ENCODE assay signal across 9 cellular contexts in genomic region chr7:75916259-75916658, GRCh38. TPM values are rescaled to one million over a fixed set of nuclear protein-coding genes. Genes with fewer than 3 reads are reported as not detected.
DNase-seq lines count a peak whose midpoint lies in the region; ATAC-seq and TF ChIP-seq lines count a peak whose summit lies in the region.
"Had no signal": no experiment of that assay in that cellular context is flagged by ENCODE, and none has a peak within 500 bp of the region (broad histone marks: within the 10 kb centered on the region; RNA-seq: fewer than 3 reads in every experiment).

No MANE protein-coding gene starts in this region.

- peaks cover 22% of the 10 kb centered on the region for H3K4me1 ChIP-seq in stomach smooth muscle (ENCODE audit: control insufficient read depth, insufficient read depth, low read length)

- peak overlapping the region; percentile 68 to 86 for H3K9ac ChIP-seq in stomach smooth muscle (ENCODE audit: low read length in 2 of 2)

- H3K27me3 Mint-ChIP-seq in activated CD8-positive, alpha-beta T cell treated with anti-CD3 and anti-CD28 coated beads for 36 hours = no peaks in the 10 kb centered on the region
- peaks cover 0 to 18% (median 4%) of the 10 kb centered on the region in 3 donors for H3K27me3 Mint-ChIP-seq in immature natural killer cell (ENCODE audit: low read depth in 3 of 3)

- ATAC-seq in activated CD8-positive, alpha-beta T cell treated with anti-CD3 and anti-CD28 coated beads for 36 hours = no peak

- peak overlapping the region; percentile 79 for H3K4me3 Mint-ChIP-seq in activated CD8-positive, alpha-beta T cell treated with anti-CD3 and anti-CD28 coated beads for 36 hours
- H3K4me3 Mint-ChIP-seq in immature natural killer cell = peak overlapping the region; percentile 89 to 92 (median 92)

- CTCF ChIA-PET in activated CD8-positive, alpha-beta T cell treated with anti-CD3 and anti-CD28 coated beads for 36 hours (lab: Charles Lee) = interaction anchor here (0.8 to 4.3 kb wide), 6 partner anchors 9 to 105 kb away, joined by 3 to 23 read pairs (median 4); no protein-coding TSS in a partner anchor

- peaks cover 38% of the 10 kb centered on the region for H3K4me1 Mint-ChIP-seq in activated CD8-positive, alpha-beta T cell treated with anti-CD3 and anti-CD28 coated beads for 36 hours (ENCODE audit: low read depth)
- H3K4me1 Mint-ChIP-seq in immature natural killer cell = peaks cover 43 to 51% of the 10 kb centered on the region in 2 donors

- H3K36me3 Mint-ChIP-seq in activated CD8-positive, alpha-beta T cell treated with anti-CD3 and anti-CD28 coated beads for 36 hours (ENCODE audit: low read depth) = no peaks in the 10 kb centered on the region
- H3K36me3 Mint-ChIP-seq in immature natural killer cell = peaks cover 0 to 4% (median 3%) of the 10 kb centered on the region in 3 donors

- no peak overlapping the region for H3K27ac Mint-ChIP-seq in activated CD8-positive, alpha-beta T cell treated with anti-CD3 and anti-CD28 coated beads for 36 hours
- H3K27ac Mint-ChIP-seq in immature natural killer cell = peak overlapping the region in 5 of 6 donors; percentile 63 to 95 (median 90)

- TF ChIP-seq CTCF in activated CD8-positive, alpha-beta T cell treated with anti-CD3 and anti-CD28 coated beads for 36 hours (IDR thresholded peaks at IDR 0.05) = no peak

- H3K9me3 Mint-ChIP-seq in activated CD8-positive, alpha-beta T cell treated with anti-CD3 and anti-CD28 coated beads for 36 hours = no peaks in the 10 kb centered on the region
- no peaks in the 10 kb centered on the region for H3K9me3 Mint-ChIP-seq in immature natural killer cell

- intact Hi-C loops in activated CD8-positive, alpha-beta T cell treated with anti-CD3 and anti-CD28 coated beads for 36 hours (cut with micrococcal nuclease) = loop anchor here (10.0 kb wide), 1 partner anchor 51 kb away; no protein-coding TSS in a partner anchor

- H3K27ac ChIP-seq in stomach smooth muscle (ENCODE audit: low read length) = peak overlapping the region; percentile 74

- no peaks in the 10 kb centered on the region for H3K27me3 ChIP-seq in stomach smooth muscle (ENCODE audit: control insufficient read depth in 1 of 2, insufficient read depth in 2 of 2, low read length in 2 of 2)

- no peaks in the 10 kb centered on the region for H3K36me3 ChIP-seq in stomach smooth muscle (ENCODE audit: control insufficient read depth in 2 of 2, insufficient read depth in 2 of 2, low read length in 2 of 2)

- no peaks in the 10 kb centered on the region for H3K9me3 ChIP-seq in stomach smooth muscle (ENCODE audit: control insufficient read depth in 2 of 2, low read length in 2 of 2)

- DNase-seq in SKM-1 treated with dmso at 0.1 percent for 144 hours (lab: John Stamatoyannopoulos, UW; ENCODE audit: unreplicated experiment) (peak; percentile 2), SKM-1 (lab: John Stamatoyannopoulos, UW; ENCODE audit: unreplicated experiment) (no peak), immature natural killer cell (no peak), NCI-H2227 (lab: John Stamatoyannopoulos, UW; ENCODE audit: unreplicated experiment) (no peak), GM19238 (ENCODE audit: insufficient read length, low spot score) (no peak), NCI-H226 (no peak)
- DNase-seq in activated CD8-positive, alpha-beta T cell treated with anti-CD3 and anti-CD28 coated beads for 36 hours = no peak
- DNase-seq: stimulated activated CD4-positive, alpha-beta T cell treated with anti-CD3 and anti-CD28 coated beads, Interleukin-1b, Interleukin-23, amount 100 ng/mL, for 48 hours had no signal

- H3K4me3 ChIP-seq in stomach smooth muscle (ENCODE audit: low read length in 2 of 2) = peak overlapping the region; percentile 79 to 96

- POLR2A ChIA-PET in activated CD8-positive, alpha-beta T cell treated with anti-CD3 and anti-CD28 coated beads for 36 hours (lab: Charles Lee) = interaction anchor here (0.5 to 1.1 kb wide), 3 partner anchors 15 to 77 kb away, joined by 3 to 4 read pairs (median 3); no protein-coding TSS in a partner anchor

RNA-seq across cellular contexts. Expression of gene POR, which starts 1.3 kb away (rescaled TPM):
- 10 to 100 TPM; 22.8 to 25.2 TPM for total RNA-seq in activated CD8-positive, alpha-beta T cell treated with anti-CD3 and anti-CD28 coated beads for 36 hours
- 10 to 100 TPM; 49.5 to 68.9 (median 64.4) TPM for polyA plus RNA-seq in immature natural killer cell

RNA-seq across cellular contexts. Expression of gene RHBDD2, which starts 37.4 kb away (rescaled TPM):
- total RNA-seq in activated CD8-positive, alpha-beta T cell treated with anti-CD3 and anti-CD28 coated beads for 36 hours = 10 to 100 TPM; 21.7 to 23.1 TPM
- polyA plus RNA-seq in immature natural killer cell = 100 to 1,000 TPM in 2 of 3 donors, 10 to 100 TPM in 1; 79.5 to 161 (median 104) TPM
